In genomic region chr20:48716541-48716940, GRCh38 we compare ENCODE assay signal across 13 cellular contexts.
DNase-seq lines count a peak whose midpoint lies in the region; ATAC-seq and TF ChIP-seq lines count a peak whose summit lies in the region.
"Had no signal": no experiment of that assay in that cellular context is flagged by ENCODE, and none has a peak within 500 bp of the region (broad histone marks: within the 10 kb centered on the region; RNA-seq: fewer than 3 reads in every experiment).

No MANE protein-coding gene starts in this region.

- no peak for ATAC-seq in activated T-cell treated with anti-CD3 and anti-CD28 coated beads, Interleukin-2, amount 50 U/mL, for 72 hours (replicated peaks in 1 of 2)
- ATAC-seq in activated T-helper 17 cell treated with anti-CD3 and anti-CD28 coated beads, Interleukin-2, amount 50 U/mL, for 72 hours (replicated peaks): no peak
- ATAC-seq in right cardiac atrium: no peak
- ATAC-seq: sciatic nerve had no signal

- no peak overlapping the region for H2BK120ac ChIP-seq in trophoblast cell (ENCODE audit: insufficient read depth, low read length, poor library complexity)

- H3K18ac ChIP-seq in trophoblast cell (ENCODE audit: low read length): no peak overlapping the region

- no peak overlapping the region for H2BK12ac ChIP-seq in trophoblast cell (ENCODE audit: low read length)

- peaks cover 10 to 33% of the 10 kb centered on the region in 2 donors for H3K36me3 Mint-ChIP-seq in activated T-cell treated with anti-CD3 and anti-CD28 coated beads, Interleukin-2, amount 50 U/mL, for 72 hours (ENCODE audit: insufficient read depth in 2 of 2)
- H3K36me3 Mint-ChIP-seq in activated T-helper 17 cell treated with anti-CD3 and anti-CD28 coated beads, Interleukin-2, amount 50 U/mL, for 72 hours (ENCODE audit: low read depth): peaks cover 88% of the 10 kb centered on the region

- H3K79me2 ChIP-seq in trophoblast cell (ENCODE audit: control insufficient read depth, insufficient read depth, low read length, poor library complexity): no peaks in the 10 kb centered on the region

- peak overlapping the region; percentile 99 for H3K27ac Mint-ChIP-seq in activated T-cell treated with anti-CD3 and anti-CD28 coated beads, Interleukin-2, amount 50 U/mL, for 72 hours
- H3K27ac Mint-ChIP-seq in activated T-helper 17 cell treated with anti-CD3 and anti-CD28 coated beads, Interleukin-2, amount 50 U/mL, for 72 hours: peak overlapping the region; percentile 99

- no peak overlapping the region for H3K9ac ChIP-seq in trophoblast cell (ENCODE audit: low read length)
- H3K9ac ChIP-seq: GM23248 had no signal

- H3K27me3 ChIP-seq in layer of hippocampus (ENCODE audit: control insufficient read depth, insufficient read depth, low read length) (no peaks in the 10 kb centered on the region), tibial artery (no peaks in the 10 kb centered on the region), trophoblast cell (ENCODE audit: insufficient read depth, low read length) (no peaks in the 10 kb centered on the region), right cardiac atrium (ENCODE audit: control insufficient read depth, insufficient read depth) (no peaks in the 10 kb centered on the region)

- H3K4ac ChIP-seq in trophoblast cell (ENCODE audit: low read depth, low read length): no peak overlapping the region

- no peak overlapping the region for H3K14ac ChIP-seq in trophoblast cell (ENCODE audit: low read length)

- WGBS in trophoblast cell (ENCODE audit: extremely low coverage, insufficient coverage, insufficient read length): no CpG with 5 or more reads among the region's 7 CpGs
- WGBS in right cardiac atrium: 92% methylated on average over 7 of the region's 7 CpGs

- H3K4me1 ChIP-seq in tibial artery (peaks cover 0 to 45% (median 21%) of the 10 kb centered on the region in 4 donors), trophoblast cell (ENCODE audit: control insufficient read depth in 1 of 2, insufficient read depth in 2 of 2, low read length in 2 of 2) (no peaks in the 10 kb centered on the region), right cardiac atrium (ENCODE audit: control insufficient read depth, insufficient read depth, low read length) (no peaks in the 10 kb centered on the region)

- intact Hi-C loops in tibial artery (cut with DNase I; ENCODE audit: low total_unique reads) (no loop called here), right cardiac atrium (cut with DNase I) (no loop called here)

- H3K23ac ChIP-seq in trophoblast cell (ENCODE audit: low read length): no peak overlapping the region

- H3K9me3 Mint-ChIP-seq in activated T-cell treated with anti-CD3 and anti-CD28 coated beads, Interleukin-2, amount 50 U/mL, for 72 hours: no peaks in the 10 kb centered on the region
- H3K9me3 Mint-ChIP-seq in activated T-helper 17 cell treated with anti-CD3 and anti-CD28 coated beads, Interleukin-2, amount 50 U/mL, for 72 hours: no peaks in the 10 kb centered on the region

- no peak overlapping the region for H2AFZ ChIP-seq in trophoblast cell (ENCODE audit: insufficient read depth, low read length, poor library complexity)
- H2AFZ ChIP-seq: GM23248 had no signal

- H2BK5ac ChIP-seq in trophoblast cell (ENCODE audit: low read depth, low read length, poor library complexity): no peak overlapping the region

- no peaks in the 10 kb centered on the region for H3K79me1 ChIP-seq in trophoblast cell (ENCODE audit: low read length)

- no peak overlapping the region for H2AK5ac ChIP-seq in trophoblast cell (ENCODE audit: low read length)

- H3K4me3 ChIP-seq in tibial artery (no peak overlapping the region), trophoblast cell (ENCODE audit: low read depth, low read length) (no peak overlapping the region), right cardiac atrium (ENCODE audit: low read length) (no peak overlapping the region)
- H3K4me3 ChIP-seq: GM23248 had no signal

- H3K4me2 ChIP-seq in trophoblast cell (ENCODE audit: low read length): no peak overlapping the region

- H3K9me3 ChIP-seq in tibial artery: no peaks in the 10 kb centered on the region
- peaks cover 4% of the 10 kb centered on the region for H3K9me3 ChIP-seq in trophoblast cell (ENCODE audit: insufficient read depth, low read depth, low read length)
- no peaks in the 10 kb centered on the region for H3K9me3 ChIP-seq in right cardiac atrium (ENCODE audit: control insufficient read depth, low read length)

- H3K27ac ChIP-seq in layer of hippocampus (ENCODE audit: low read depth, low read length): peak overlapping the region; percentile 95
- peak overlapping the region; percentile 9 to 27 for H3K27ac ChIP-seq in tibial artery
- no peak overlapping the region for H3K27ac ChIP-seq in trophoblast cell (ENCODE audit: low read depth, low read length)
- no peak overlapping the region for H3K27ac ChIP-seq in right cardiac atrium (ENCODE audit: low read length)
- H3K27ac ChIP-seq: GM23248 had no signal

- no peak overlapping the region for H4K12ac ChIP-seq in trophoblast cell (ENCODE audit: low read depth, low read length)

- H3K4me1 Mint-ChIP-seq in activated T-cell treated with anti-CD3 and anti-CD28 coated beads, Interleukin-2, amount 50 U/mL, for 72 hours (ENCODE audit: low read depth): peaks cover 82% of the 10 kb centered on the region
- peaks cover 79% of the 10 kb centered on the region for H3K4me1 Mint-ChIP-seq in activated T-helper 17 cell treated with anti-CD3 and anti-CD28 coated beads, Interleukin-2, amount 50 U/mL, for 72 hours

- no peaks in the 10 kb centered on the region for H3K36me3 ChIP-seq in tibial artery
- H3K36me3 ChIP-seq in trophoblast cell (ENCODE audit: control insufficient read depth in 1 of 2, insufficient read depth in 2 of 2, low read length in 2 of 2): no peaks in the 10 kb centered on the region

- no peak overlapping the region for H4K8ac ChIP-seq in trophoblast cell (ENCODE audit: low read depth, low read length)

- H3K4me3 Mint-ChIP-seq in activated T-cell treated with anti-CD3 and anti-CD28 coated beads, Interleukin-2, amount 50 U/mL, for 72 hours: peak overlapping the region; percentile 87 to 91
- H3K4me3 Mint-ChIP-seq in activated T-helper 17 cell treated with anti-CD3 and anti-CD28 coated beads, Interleukin-2, amount 50 U/mL, for 72 hours: peak overlapping the region; percentile 91

- no peak for TF ChIP-seq CTCF in tibial artery (IDR thresholded peaks at IDR 0.05)

- DNase-seq in activated T-cell treated with anti-CD3 and anti-CD28 coated beads, Interleukin-2, amount 50 U/mL, for 72 hours: no peak
- DNase-seq in activated T-cell treated with anti-CD3 and anti-CD28 coated beads, Interleukin-2, amount 50 U/mL, for 1 hour: no peak
- DNase-seq in tibial artery (no peak), trophoblast cell (no peak), T-helper 9 cell (no peak), right cardiac atrium (no peak)
- DNase-seq: DMS153, foreskin fibroblast, GM23248, NCI-H1105 treated with DMSO at 0.1 percent for 48 hours had no signal

- H4K91ac ChIP-seq in trophoblast cell (ENCODE audit: low read depth, low read length): no peak overlapping the region

- H3K27me3 Mint-ChIP-seq in activated T-cell treated with anti-CD3 and anti-CD28 coated beads, Interleukin-2, amount 50 U/mL, for 72 hours (ENCODE audit: low read depth): no peaks in the 10 kb centered on the region
- H3K27me3 Mint-ChIP-seq in activated T-helper 17 cell treated with anti-CD3 and anti-CD28 coated beads, Interleukin-2, amount 50 U/mL, for 72 hours: no peaks in the 10 kb centered on the region

Comparison
In these comparisons a context has a peak if more than half of its experiments do, and no peak if none do; other contexts are left out.
1. H3K27ac ChIP-seq: peak in layer of hippocampus (single experiment) and tibial artery (2 of 2); none in trophoblast cell (single experiment) and right cardiac atrium (single experiment).